Comparison of ENCODE assay signal across 11 cellular contexts in genomic region chr2:65319674-65320041, GRCh38.
DNase-seq lines count a peak whose midpoint lies in the region; ATAC-seq, FAIRE-seq and TF ChIP-seq lines count a peak whose summit lies in the region.
"Had no signal": no experiment of that assay in that cellular context is flagged by ENCODE, and none has a peak within 500 bp of the region (broad histone marks: within the 10 kb centered on the region; RNA-seq: fewer than 3 reads in every experiment).

No MANE protein-coding gene starts in this region.

- no TSS peak for BruUV-seq in mammary epithelial cell (replicated peaks; lab: Mats Ljungman, UMichigan)

- H4K20me1 ChIP-seq in OCI-LY3 (ENCODE audit: insufficient read depth, low read length): no peaks in the 10 kb centered on the region
- no peaks in the 10 kb centered on the region for H4K20me1 ChIP-seq in mammary epithelial cell (ENCODE audit: insufficient read depth, low read length)

- intact Hi-C loops in mammary epithelial cell (cut with micrococcal nuclease): loop anchor here (1.0 to 2.0 kb wide), 3 partner anchors 47 to 234 kb away; no protein-coding TSS in a partner anchor

- H3K27me3 ChIP-seq in OCI-LY3 (ENCODE audit: low read depth, low read length) (peaks cover 4% of the 10 kb centered on the region; the same call in 1 of the 2 replicates), mammary epithelial cell (ENCODE audit: insufficient read depth, low read length) (no peaks in the 10 kb centered on the region), skeletal muscle satellite cell (ENCODE audit: control insufficient read depth, insufficient read depth, low read length) (no peaks in the 10 kb centered on the region)

- peaks cover 4% of the 10 kb centered on the region for H3K27me3 Mint-ChIP-seq in endothelial cell (ENCODE audit: unreplicated experiment)
- no peaks in the 10 kb centered on the region for H3K27me3 Mint-ChIP-seq in type B pancreatic cell

- TF ChIP-seq CTCF in OCI-LY3 (IDR thresholded peaks at IDR 0.05; ENCODE audit: low read depth, low read length): no peak
- no peak for TF ChIP-seq CTCF in mammary epithelial cell (conservative IDR thresholded peaks at IDR 0.05 in 1 of 2, IDR thresholded peaks at IDR 0.05 in 1 of 2; ENCODE audit: extremely low read depth in 1 of 2, insufficient read depth in 1 of 2, low read depth in 1 of 2, low read length in 2 of 2)
- TF ChIP-seq CTCF in endothelial cell (IDR thresholded peaks at IDR 0.05; ENCODE audit: unreplicated experiment): no peak
- TF ChIP-seq CTCF in type B pancreatic cell (conservative IDR thresholded peaks at IDR 0.05): no peak

- no peak for DNase-seq in GM12892 (ENCODE audit: insufficient read length)
- DNase-seq in mammary epithelial cell: no peak
- DNase-seq in endothelial cell (ENCODE audit: low spot score): no peak
- DNase-seq in type B pancreatic cell (ENCODE audit: extremely low spot score, unreplicated experiment): no peak
- DNase-seq: NCI-H1092, posterior cingulate gyrus had no signal

- ATAC-seq in HG02623 (IDR thresholded peaks at IDR 0.05; ENCODE audit: unreplicated experiment): no peak

- H3K27ac Mint-ChIP-seq in endothelial cell (ENCODE audit: unreplicated experiment) (no peak overlapping the region), type B pancreatic cell (no peak overlapping the region)
- H3K27ac Mint-ChIP-seq: GM23338 had no signal

- WGBS in mammary epithelial cell (ENCODE audit: low coverage, missing lambda C conversion rate): 88% methylated on average over 1 of the region's 1 CpG

- TF ChIP-seq POLR2A in GM12892 (IDR thresholded peaks at IDR 0.05; ENCODE audit: low read depth, low read length): no peak

- CTCF ChIA-PET in mammary epithelial cell (lab: Charles Lee; ENCODE audit: low non-redundant PET): no interaction called here

- FAIRE-seq in GM12892 (lab: Jason Lieb, UNC): peak; percentile 44

- peak overlapping the region; percentile 78 for H3K27ac ChIP-seq in OCI-LY3 (ENCODE audit: low read length)
- peak overlapping the region; percentile 77 for H3K27ac ChIP-seq in mammary epithelial cell (ENCODE audit: insufficient read depth, low read depth, low read length)

- H3K9ac ChIP-seq in OCI-LY3 (ENCODE audit: low read length) (peak overlapping the region; percentile 46; the same call in 1 of the 2 replicates), mammary epithelial cell (ENCODE audit: insufficient read depth, low read length) (peak overlapping the region; percentile 35), skeletal muscle satellite cell (ENCODE audit: low read depth, low read length) (peak overlapping the region; percentile 41)

- H3K4me1 ChIP-seq in OCI-LY3 (ENCODE audit: low read length): peaks cover 57% of the 10 kb centered on the region
- H3K4me1 ChIP-seq in mammary epithelial cell (ENCODE audit: insufficient read depth, low read length): peaks cover 63% of the 10 kb centered on the region
- H3K4me1 ChIP-seq in skeletal muscle satellite cell (ENCODE audit: control insufficient read depth, insufficient read depth, low read length): peaks cover 20% of the 10 kb centered on the region

- H2AFZ ChIP-seq in OCI-LY3 (ENCODE audit: low read depth, low read length) (no peak overlapping the region), mammary epithelial cell (ENCODE audit: low read depth, low read length) (no peak overlapping the region)
- H2AFZ ChIP-seq: GM23338 had no signal

- H3K4me2 ChIP-seq in OCI-LY3 (ENCODE audit: low read length): peak overlapping the region; percentile 82
- H3K4me2 ChIP-seq in mammary epithelial cell (ENCODE audit: insufficient read depth, low read depth, low read length): peak overlapping the region; percentile 22
- peak overlapping the region; percentile 49 for H3K4me2 ChIP-seq in skeletal muscle satellite cell (ENCODE audit: low read length)
- H3K4me2 ChIP-seq: GM23338 had no signal

- H3K9me3 Mint-ChIP-seq in endothelial cell (ENCODE audit: unreplicated experiment) (no peaks in the 10 kb centered on the region), type B pancreatic cell (no peaks in the 10 kb centered on the region)
- H3K9me3 Mint-ChIP-seq: activated T-helper 2 cell treated with anti-CD3 and anti-CD28 coated beads, Interferon-gamma antibody, Interleukin-2, Interleukin-4, amounts not matched to agents 10 μg/mL and 5 μg/mL and 100 μg/mL, durations not matched to agents 14 hours and 24 hours and 36 hours; GM23338 had no signal

- H3K4me3 ChIP-seq in OCI-LY3 (ENCODE audit: low read length): peak overlapping the region; percentile 72
- H3K4me3 ChIP-seq in mammary epithelial cell (replicated peaks in 1 of 3; ENCODE audit: insufficient read depth in 1 of 3, low read depth in 2 of 3, low read length in 3 of 3): no peak overlapping the region
- no peak overlapping the region for H3K4me3 ChIP-seq in skeletal muscle satellite cell (ENCODE audit: low read length)
- H3K4me3 ChIP-seq: GM23338 had no signal

- H3K36me3 ChIP-seq in OCI-LY3 (replicated peaks; ENCODE audit: low read depth, low read length) (peaks cover 19% of the 10 kb centered on the region), mammary epithelial cell (ENCODE audit: insufficient read depth, low read length) (peaks cover 7% of the 10 kb centered on the region), skeletal muscle satellite cell (ENCODE audit: insufficient read depth, low read length) (peaks cover 14% of the 10 kb centered on the region)

- H3K4me1 Mint-ChIP-seq in endothelial cell (ENCODE audit: unreplicated experiment) (no peaks in the 10 kb centered on the region), type B pancreatic cell (ENCODE audit: unreplicated experiment) (no peaks in the 10 kb centered on the region)
- H3K4me1 Mint-ChIP-seq: GM23338 had no signal

- in situ Hi-C loops in mammary epithelial cell (cut with MboI; ENCODE audit: low sequenced_read_pairs in 2 of 2): no loop called here

- no peaks in the 10 kb centered on the region for H3K9me3 ChIP-seq in OCI-LY3 (ENCODE audit: insufficient read depth, low read length)
- H3K9me3 ChIP-seq in mammary epithelial cell (replicated peaks; ENCODE audit: insufficient read depth, low read length): no peaks in the 10 kb centered on the region
- no peaks in the 10 kb centered on the region for H3K9me3 ChIP-seq in skeletal muscle satellite cell (replicated peaks; ENCODE audit: low read length)

- dilution Hi-C loops in mammary epithelial cell (cut with HindIII; ENCODE audit: low sequenced_read_pairs): no loop called here

- H3K4me3 Mint-ChIP-seq in endothelial cell (ENCODE audit: unreplicated experiment) (no peak overlapping the region), type B pancreatic cell (no peak overlapping the region)
- H3K4me3 Mint-ChIP-seq: GM23338 had no signal

- peaks cover 4% of the 10 kb centered on the region for H3K36me3 Mint-ChIP-seq in endothelial cell (ENCODE audit: low read depth, unreplicated experiment)
- peaks cover 30% of the 10 kb centered on the region for H3K36me3 Mint-ChIP-seq in type B pancreatic cell

- H3K79me2 ChIP-seq in OCI-LY3 (ENCODE audit: low read length): 0 out of 2 replicates have a peak, but pooled peaks cover 3% of the 10 kb centered on the region
- H3K79me2 ChIP-seq in mammary epithelial cell (ENCODE audit: insufficient read depth, low read length): peaks cover 28% of the 10 kb centered on the region

Comparison
In these comparisons a context has a peak if more than half of its experiments do, and no peak if none do; other contexts are left out.
1. H3K4me2 ChIP-seq: peak in every context shown above with its lines; median percentile 82 in OCI-LY3; 49 in skeletal muscle satellite cell; 22 in mammary epithelial cell.